In genomic region chr3:110343376-110343775, GRCh38 we compare ENCODE assay signal across 11 cellular contexts.
DNase-seq lines count a peak whose midpoint lies in the region; ATAC-seq and TF ChIP-seq lines count a peak whose summit lies in the region.
"Had no signal": no experiment of that assay in that cellular context is flagged by ENCODE, and none has a peak within 500 bp of the region (broad histone marks: within the 10 kb centered on the region; RNA-seq: fewer than 3 reads in every experiment).

No MANE protein-coding gene starts in this region.

- H3K4me1 ChIP-seq in osteoblast (ENCODE audit: insufficient read depth, low read length) (peaks cover 12% of the 10 kb centered on the region), HAP-1 (no peaks in the 10 kb centered on the region)

- H3K36me3 ChIP-seq in osteoblast (ENCODE audit: insufficient read depth, low read length) (no peaks in the 10 kb centered on the region), HAP-1 (replicated peaks) (no peaks in the 10 kb centered on the region)

- peak; percentile 15 for ATAC-seq in GM18517 (IDR thresholded peaks at IDR 0.05; ENCODE audit: unreplicated experiment)
- ATAC-seq: naive thymus-derived CD4-positive, alpha-beta T cell had no signal

- no peaks in the 10 kb centered on the region for H3K4me1 Mint-ChIP-seq in activated naive CD4-positive, alpha-beta T cell treated with anti-CD3 and anti-CD28 coated beads, Interleukin-2, amount 10 ng/mL, durations not matched to agents 7 days and 5 days
- no peaks in the 10 kb centered on the region for H3K4me1 Mint-ChIP-seq in activated CD4-positive, alpha-beta T cell treated with anti-CD3 and anti-CD28 coated beads, Interleukin-2, amount 10 ng/mL, durations not matched to agents 24 days and 14 days

- H3K9me3 ChIP-seq in osteoblast (ENCODE audit: low read depth, low read length) (no peaks in the 10 kb centered on the region), HAP-1 (no peaks in the 10 kb centered on the region)

- H3K27me3 ChIP-seq in osteoblast (ENCODE audit: insufficient read depth, low read length) (no peaks in the 10 kb centered on the region), HAP-1 (ENCODE audit: low read depth) (no peaks in the 10 kb centered on the region)

- H3K27me3 Mint-ChIP-seq in activated naive CD4-positive, alpha-beta T cell treated with anti-CD3 and anti-CD28 coated beads, Interleukin-2, amount 10 ng/mL, durations not matched to agents 7 days and 5 days = no peaks in the 10 kb centered on the region
- no peaks in the 10 kb centered on the region for H3K27me3 Mint-ChIP-seq in activated CD4-positive, alpha-beta T cell treated with anti-CD3 and anti-CD28 coated beads, Interleukin-2, amount 10 ng/mL, durations not matched to agents 24 days and 14 days

- no peaks in the 10 kb centered on the region for H3K79me2 ChIP-seq in osteoblast (ENCODE audit: insufficient read depth, low read length)

- DNase-seq in LHCN-M2 (ENCODE audit: low read depth) (peak; percentile 83), epithelial cell of esophagus (ENCODE audit: low read depth) (peak; percentile 88), osteoblast (ENCODE audit: insufficient read length, low spot score, missing footprints) (no peak), RPMI8226 (no peak), HAP-1 (ENCODE audit: low spot score in 2 of 2) (no peak)
- DNase-seq in activated naive CD4-positive, alpha-beta T cell treated with anti-CD3 and anti-CD28 coated beads, Interleukin-2, amount 10 ng/mL, durations not matched to agents 7 days and 5 days = no peak
- DNase-seq in activated CD4-positive, alpha-beta T cell treated with anti-CD3 and anti-CD28 coated beads, Interleukin-2, amount 10 ng/mL, durations not matched to agents 24 days and 14 days = no peak
- DNase-seq: naive thymus-derived CD4-positive, alpha-beta T cell; NCI-H1930; OCI-M1 had no signal

- H3K9me3 Mint-ChIP-seq in activated naive CD4-positive, alpha-beta T cell treated with anti-CD3 and anti-CD28 coated beads, Interleukin-2, amount 10 ng/mL, durations not matched to agents 7 days and 5 days = no peaks in the 10 kb centered on the region
- peaks cover 3% of the 10 kb centered on the region for H3K9me3 Mint-ChIP-seq in activated CD4-positive, alpha-beta T cell treated with anti-CD3 and anti-CD28 coated beads, Interleukin-2, amount 10 ng/mL, durations not matched to agents 24 days and 14 days

- H3K4me3 Mint-ChIP-seq in activated naive CD4-positive, alpha-beta T cell treated with anti-CD3 and anti-CD28 coated beads, Interleukin-2, amount 10 ng/mL, durations not matched to agents 7 days and 5 days = no peak overlapping the region
- no peak overlapping the region for H3K4me3 Mint-ChIP-seq in activated CD4-positive, alpha-beta T cell treated with anti-CD3 and anti-CD28 coated beads, Interleukin-2, amount 10 ng/mL, durations not matched to agents 24 days and 14 days
- H3K4me3 Mint-ChIP-seq: naive thymus-derived CD4-positive, alpha-beta T cell had no signal

- no peak overlapping the region for H3K27ac Mint-ChIP-seq in activated naive CD4-positive, alpha-beta T cell treated with anti-CD3 and anti-CD28 coated beads, Interleukin-2, amount 10 ng/mL, durations not matched to agents 7 days and 5 days
- no peak overlapping the region for H3K27ac Mint-ChIP-seq in activated CD4-positive, alpha-beta T cell treated with anti-CD3 and anti-CD28 coated beads, Interleukin-2, amount 10 ng/mL, durations not matched to agents 24 days and 14 days
- H3K27ac Mint-ChIP-seq: naive thymus-derived CD4-positive, alpha-beta T cell had no signal

- H3K36me3 Mint-ChIP-seq in activated naive CD4-positive, alpha-beta T cell treated with anti-CD3 and anti-CD28 coated beads, Interleukin-2, amount 10 ng/mL, durations not matched to agents 7 days and 5 days = no peaks in the 10 kb centered on the region
- no peaks in the 10 kb centered on the region for H3K36me3 Mint-ChIP-seq in activated CD4-positive, alpha-beta T cell treated with anti-CD3 and anti-CD28 coated beads, Interleukin-2, amount 10 ng/mL, durations not matched to agents 24 days and 14 days (ENCODE audit: low read depth)
- H3K36me3 Mint-ChIP-seq: naive thymus-derived CD4-positive, alpha-beta T cell had no signal

- CTCF ChIA-PET in activated naive CD4-positive, alpha-beta T cell treated with anti-CD3 and anti-CD28 coated beads, Interleukin-2, amount 10 ng/mL, durations not matched to agents 7 days and 5 days (lab: Charles Lee) = no interaction called here

- in situ Hi-C loops in HAP-1 (cut with MboI; ENCODE audit: low sequenced_read_pairs) = no loop called here

- no peak overlapping the region for H3K4me3 ChIP-seq in epithelial cell of esophagus (ENCODE audit: low read length)
- H3K4me3 ChIP-seq in osteoblast (ENCODE audit: insufficient read depth, low read length) = no peak overlapping the region
- no peak overlapping the region for H3K4me3 ChIP-seq in HAP-1

- no peak overlapping the region for H3K27ac ChIP-seq in osteoblast (ENCODE audit: low read depth, low read length)

- no peak overlapping the region for H3K4me2 ChIP-seq in osteoblast (ENCODE audit: insufficient read depth, low read length)

- no peaks in the 10 kb centered on the region for H4K20me1 ChIP-seq in osteoblast (ENCODE audit: insufficient read depth, low read length)

- H2AFZ ChIP-seq in osteoblast (ENCODE audit: low read length) = peak overlapping the region; percentile 14

- TF ChIP-seq CTCF in epithelial cell of esophagus (IDR thresholded peaks at IDR 0.05; ENCODE audit: insufficient read depth, low read depth, low read length, missing control alignments) (no peak), osteoblast (IDR thresholded peaks at IDR 0.05; ENCODE audit: extremely low read depth, low read depth, low read length) (no peak)

- intact Hi-C loops in activated CD4-positive, alpha-beta T cell treated with anti-CD3 and anti-CD28 coated beads, Interleukin-2, amount 10 ng/mL, durations not matched to agents 24 days and 14 days (cut with micrococcal nuclease) = no loop called here

Comparison
In these comparisons a context has a peak if more than half of its experiments do, and no peak if none do; other contexts are left out.
1. DNase-seq: peak in LHCN-M2 (single experiment) and epithelial cell of esophagus (single experiment); none in osteoblast (single experiment), RPMI8226 (single experiment), activated naive CD4-positive, alpha-beta T cell treated with anti-CD3 and anti-CD28 coated beads, Interleukin-2, amount 10 ng/mL, durations not matched to agents 7 days and 5 days (single experiment), activated CD4-positive, alpha-beta T cell treated with anti-CD3 and anti-CD28 coated beads, Interleukin-2, amount 10 ng/mL, durations not matched to agents 24 days and 14 days (single experiment) and HAP-1 (0 of 2).